Comparison of ENCODE assay signal across 8 cellular contexts in the genomic region with DNA sequence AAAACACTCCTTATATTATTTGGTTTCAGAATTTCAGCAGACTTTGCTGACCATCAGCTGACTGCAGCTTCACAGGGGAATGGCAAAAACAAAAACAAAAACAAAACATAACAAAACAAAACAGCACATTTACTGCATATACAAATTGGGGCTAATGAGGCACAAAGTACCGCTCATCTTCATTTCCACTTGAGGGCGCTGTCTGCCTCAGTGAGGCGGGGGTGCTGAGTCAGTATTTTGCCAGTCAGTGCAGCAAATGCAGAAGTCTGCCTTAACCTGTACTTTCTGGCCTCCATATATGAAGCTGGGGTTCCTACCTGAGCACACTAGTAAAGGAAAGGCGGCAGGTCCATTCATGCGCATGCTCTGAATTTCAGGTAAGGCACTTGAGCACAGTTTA. TPM values are rescaled to one million over a fixed set of nuclear protein-coding genes. Genes with fewer than 3 reads are reported as not detected.
A peak's percentile ranks its signal among the peaks of the same experiment; 100 is the strongest.
DNase-seq lines count a peak whose midpoint lies in the region; ATAC-seq, FAIRE-seq and TF ChIP-seq lines count a peak whose summit lies in the region.

No MANE protein-coding gene starts in this region.

- H3K4me3 Mint-ChIP-seq in H9 (no peak overlapping the region), astrocyte (ENCODE audit: unreplicated experiment) (no peak overlapping the region), nephron (no peak overlapping the region)

- H3K9me3 ChIP-seq in H9 (ENCODE audit: control insufficient read depth, low read depth, low read length) (no peaks in the 10 kb centered on the region), astrocyte (ENCODE audit: insufficient read depth, low read depth, low read length) (no peaks in the 10 kb centered on the region)

- no peaks in the 10 kb centered on the region; a peak in 1 of 5 replicates for H3K9me3 Mint-ChIP-seq in H9
- H3K9me3 Mint-ChIP-seq in astrocyte (ENCODE audit: unreplicated experiment) = peaks cover 2% of the 10 kb centered on the region
- peaks cover 2% of the 10 kb centered on the region for H3K9me3 Mint-ChIP-seq in nephron

- H3K79me1 ChIP-seq in H9 (ENCODE audit: insufficient read depth, low read depth, low read length, poor library complexity, severe bottlenecking) = no peaks in the 10 kb centered on the region

- no peaks in the 10 kb centered on the region for H3K23me2 ChIP-seq in H9 (ENCODE audit: insufficient read length, low read depth, low read length, poor library complexity, severe bottlenecking)

- H3K79me2 ChIP-seq in H9 (ENCODE audit: insufficient read depth, low read length) (no peaks in the 10 kb centered on the region), astrocyte (ENCODE audit: insufficient read depth, low read length) (no peaks in the 10 kb centered on the region)

- H3K27ac Mint-ChIP-seq in H9 = no peak overlapping the region
- no peak overlapping the region for H3K27ac Mint-ChIP-seq in astrocyte (ENCODE audit: unreplicated experiment)
- H3K27ac Mint-ChIP-seq in nephron = peak overlapping the region in 1 of 3 experiments; percentile 38

- H4K5ac ChIP-seq in H9 (ENCODE audit: insufficient read length, low read depth, low read length) = no peak overlapping the region

- no peak overlapping the region for H2AFZ ChIP-seq in H9 (ENCODE audit: low read length)
- H2AFZ ChIP-seq in astrocyte (ENCODE audit: low read depth, low read length) = no peak overlapping the region

- H3K56ac ChIP-seq in H9 (ENCODE audit: insufficient read length, low read depth, low read length) = no peak overlapping the region

- no peak overlapping the region for H2AK5ac ChIP-seq in H9 (ENCODE audit: insufficient read length, low read length)

- no peak for FAIRE-seq in astrocyte (lab: Jason Lieb, UNC)

- H2BK12ac ChIP-seq in H9 (ENCODE audit: insufficient read length, low read depth, low read length) = no peak overlapping the region

- H3K4ac ChIP-seq in H9 (ENCODE audit: low read depth, low read length) = no peak overlapping the region

- H2BK15ac ChIP-seq in H9 (ENCODE audit: low read depth, low read length) = no peak overlapping the region

- no peak overlapping the region for H2BK20ac ChIP-seq in H9 (ENCODE audit: low read depth, low read length, poor library complexity, severe bottlenecking)

- no peaks in the 10 kb centered on the region for H3K36me3 ChIP-seq in astrocyte (ENCODE audit: insufficient read depth, low read length)

- H4K91ac ChIP-seq in H9 (ENCODE audit: insufficient read length, low read depth, low read length) = no peak overlapping the region

- peak; percentile 89 for TF ChIP-seq CTCF in H9 (conservative IDR thresholded peaks at IDR 0.05)
- peak; percentile 56 for TF ChIP-seq CTCF in astrocyte (IDR thresholded peaks at IDR 0.05; ENCODE audit: insufficient read depth, low read depth, low read length)
- TF ChIP-seq CTCF in nephron (IDR thresholded peaks at IDR 0.05; ENCODE audit: unreplicated experiment in 3 of 3) = peak in 2 of 3 experiments; percentile 32 to 46

- H3K23ac ChIP-seq in H9 (ENCODE audit: insufficient read length, low read depth, low read length) = no peak overlapping the region

- H4K20me1 ChIP-seq in H9 (ENCODE audit: control insufficient read depth, insufficient read depth, insufficient read length) (no peaks in the 10 kb centered on the region), astrocyte (ENCODE audit: insufficient read depth, low read length) (no peaks in the 10 kb centered on the region)

- no peak overlapping the region for H2BK120ac ChIP-seq in H9 (ENCODE audit: low read depth, low read length, poor library complexity, severe bottlenecking)

- no peak overlapping the region for H3T11ph ChIP-seq in H9 (ENCODE audit: low read length)

- no peak overlapping the region for H3K4me3 ChIP-seq in astrocyte (ENCODE audit: insufficient read depth, low read depth, low read length)

- WGBS in H9 (ENCODE audit: extremely low coverage, insufficient read length, low lambda C conversion rate) = no CpG with 5 or more reads among the region's 5 CpGs

- no peak overlapping the region for H3K14ac ChIP-seq in H9 (ENCODE audit: insufficient read depth, low read length)

- H3K18ac ChIP-seq in H9 (ENCODE audit: insufficient read length, low read depth, low read length) = no peak overlapping the region

- H3K27me3 ChIP-seq in H9 (ENCODE audit: insufficient read depth, low read length) (no peaks in the 10 kb centered on the region), astrocyte (ENCODE audit: insufficient read depth, low read length) (no peaks in the 10 kb centered on the region)

- H3K27me3 Mint-ChIP-seq in H9 (ENCODE audit: low read depth) (peaks cover 9% of the 10 kb centered on the region), astrocyte (ENCODE audit: low read depth, unreplicated experiment) (peaks cover 5% of the 10 kb centered on the region), nephron (ENCODE audit: low read depth) (peaks cover 15% of the 10 kb centered on the region)

- ATAC-seq in GM21723 (IDR thresholded peaks at IDR 0.05; ENCODE audit: unreplicated experiment) = no peak
- ATAC-seq in HG03280 (IDR thresholded peaks at IDR 0.05; ENCODE audit: unreplicated experiment) = no peak
- ATAC-seq in HG02763 (IDR thresholded peaks at IDR 0.05; ENCODE audit: unreplicated experiment) = no peak

- H4K8ac ChIP-seq in H9 (replicated peaks; ENCODE audit: insufficient read length, low read depth, low read length) = no peak overlapping the region

- H3K4me1 Mint-ChIP-seq in H9 (peaks cover 5 to 6% of the 10 kb centered on the region in 2 experiments; a peak in 2 of 4 replicates), astrocyte (ENCODE audit: low read depth, unreplicated experiment) (no peaks in the 10 kb centered on the region), nephron (no peaks in the 10 kb centered on the region)

- H3K27ac ChIP-seq in H9 (ENCODE audit: insufficient read length, low read depth, low read length) (no peak overlapping the region), astrocyte (ENCODE audit: low read depth, low read length) (no peak overlapping the region)

- no peak overlapping the region for H3K4me2 ChIP-seq in H9 (ENCODE audit: insufficient read depth, insufficient read length, low read length)
- H3K4me2 ChIP-seq in astrocyte (ENCODE audit: low read length) = no peak overlapping the region

- H3K9ac ChIP-seq in H9 (ENCODE audit: extremely low read depth, insufficient read length, low read length) = no peak overlapping the region
- H3K9ac ChIP-seq in astrocyte (ENCODE audit: low read length) = no peak overlapping the region

- H3K4me1 ChIP-seq in H9 (ENCODE audit: insufficient read depth, low read length) (no peaks in the 10 kb centered on the region), astrocyte (ENCODE audit: insufficient read depth, low read length) (no peaks in the 10 kb centered on the region)

- no peaks in the 10 kb centered on the region for H3K36me3 Mint-ChIP-seq in H9 (ENCODE audit: insufficient read depth in 1 of 3, low read depth in 3 of 3)
- H3K36me3 Mint-ChIP-seq in astrocyte (ENCODE audit: low read depth, unreplicated experiment) = no peaks in the 10 kb centered on the region
- no peaks in the 10 kb centered on the region for H3K36me3 Mint-ChIP-seq in nephron (ENCODE audit: low read depth)

- DNase-seq in ELF-1 (ENCODE audit: low read depth, low spot score) (peak; percentile 30), H9 (peak; percentile 69), RPMI8226 (peak; percentile 67), astrocyte (ENCODE audit: low read depth) (peak; percentile 4)

- H2BK5ac ChIP-seq in H9 (ENCODE audit: insufficient read length, low read length) = no peak overlapping the region

RNA-seq across cellular contexts. Expression of gene DYNLRB2, which starts 13.5 kb away (rescaled TPM):
- total RNA-seq in H9 (2021) = not detected in 2 replicates
- total RNA-seq in astrocyte = not detected in 2 replicates

Comparison
In these comparisons a context has a peak if more than half of its experiments do, and no peak if none do; other contexts are left out.
1. DNase-seq: peak in every context shown above with its lines; median percentile 69 in H9; 67 in RPMI8226; 30 in ELF-1; 4 in astrocyte.
2. CTCF ChIP-seq: peak in every context shown above with its lines; median percentile 89 in H9; 56 in astrocyte; 39 in nephron.